Comparison of ENCODE assay signal across 18 cellular contexts in the genomic region with DNA sequence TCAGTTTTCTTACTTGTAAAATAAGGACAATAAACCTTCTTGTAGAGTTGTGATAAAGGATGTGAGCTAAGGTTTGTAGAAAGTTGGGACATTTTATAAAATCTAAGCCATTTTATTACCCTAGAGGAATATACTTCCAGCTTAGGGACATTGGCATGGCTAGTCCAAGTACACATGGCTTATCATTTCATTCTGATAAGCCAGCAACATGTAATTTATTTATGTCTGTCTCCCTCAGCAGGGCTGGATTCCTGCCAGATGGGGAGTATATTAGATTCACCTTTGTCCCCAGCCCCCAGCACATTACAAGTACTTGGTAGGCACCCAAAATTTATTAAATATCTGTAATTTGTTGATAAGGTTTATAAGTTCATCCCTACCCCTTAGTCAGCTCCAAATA. TPM values are rescaled to one million over a fixed set of nuclear protein-coding genes. Genes with fewer than 3 reads are reported as not detected.
DNase-seq lines count a peak whose midpoint lies in the region; ATAC-seq, FAIRE-seq and TF ChIP-seq lines count a peak whose summit lies in the region.
"Had no signal": no experiment of that assay in that cellular context is flagged by ENCODE, and none has a peak within 500 bp of the region (broad histone marks: within the 10 kb centered on the region; RNA-seq: fewer than 3 reads in every experiment).

No MANE protein-coding gene starts in this region.

- H3K18ac ChIP-seq in mesendoderm (ENCODE audit: low read length): no peak overlapping the region

- no peaks in the 10 kb centered on the region for H3K27me3 ChIP-seq in mammary epithelial cell (ENCODE audit: insufficient read depth, low read length)
- no peaks in the 10 kb centered on the region for H3K27me3 ChIP-seq in breast epithelium
- no peaks in the 10 kb centered on the region for H3K27me3 ChIP-seq in K562 (ENCODE audit: control insufficient read depth in 2 of 2, insufficient read depth in 2 of 2, low read length in 2 of 2)
- H3K27me3 ChIP-seq in mesendoderm (ENCODE audit: insufficient read depth, low read length, poor library complexity): no peaks in the 10 kb centered on the region
- H3K27me3 ChIP-seq: BLaER1 had no signal

- H3K4me1 ChIP-seq in mammary epithelial cell (ENCODE audit: insufficient read depth, low read length) (no peaks in the 10 kb centered on the region), breast epithelium (no peaks in the 10 kb centered on the region), K562 (replicated peaks in 1 of 2; ENCODE audit: control insufficient read depth in 2 of 2, insufficient read depth in 2 of 2, low read length in 2 of 2) (peaks cover 3 to 11% of the 10 kb centered on the region in 2 experiments; a peak in 3 of 5 replicates), mesendoderm (ENCODE audit: control insufficient read depth, low read depth, low read length) (no peaks in the 10 kb centered on the region)
- H3K4me1 ChIP-seq: BLaER1, Caco-2, HAP-1 had no signal

- DNase-seq in DMS 273 (lab: John Stamatoyannopoulos, UW; ENCODE audit: unreplicated experiment) (peak; percentile 20), DMS 273 treated with DMSO at 0.1 percent for 48 hours (lab: John Stamatoyannopoulos, UW) (no peak), mammary epithelial cell (no peak), breast epithelium (ENCODE audit: low spot score in 2 of 2) (no peak), K562 (ENCODE audit: extremely low read depth in 1 of 4, low spot score in 3 of 4) (peak in 1 of 4 experiments; percentile 32), mesendoderm (peak; percentile 31), SW 1271 (lab: John Stamatoyannopoulos, UW) (no peak), NCI-H446 treated with DMSO at 0.1 percent for 48 hours (lab: John Stamatoyannopoulos, UW) (no peak)
- DNase-seq: Caco-2; CD8-positive, alpha-beta memory T cell; GOT3 had no signal

- TF ChIP-seq POLR2A in breast epithelium (IDR thresholded peaks at IDR 0.05): no peak
- no peak for TF ChIP-seq POLR2A in K562 (conservative IDR thresholded peaks at IDR 0.05)

- in situ Hi-C loops in mammary epithelial cell (cut with MboI; ENCODE audit: low sequenced_read_pairs in 2 of 2) (no loop called here), K562 (cut with MboI) (no loop called here)

- peak; percentile 51 for FAIRE-seq in K562 (lab: Jason Lieb, UNC)
- FAIRE-seq: GM18507 had no signal

- H3K4me2 ChIP-seq in mammary epithelial cell (ENCODE audit: insufficient read depth, low read depth, low read length): no peak overlapping the region
- peak overlapping the region; percentile 36 for H3K4me2 ChIP-seq in K562 (ENCODE audit: insufficient read depth, low read length)
- H3K4me2 ChIP-seq in mesendoderm (ENCODE audit: low read length): no peak overlapping the region
- H3K4me2 ChIP-seq: BLaER1 had no signal

- H3K79me1 ChIP-seq in mesendoderm (ENCODE audit: low read length): no peaks in the 10 kb centered on the region

- TF ChIP-seq CTCF in mammary epithelial cell (conservative IDR thresholded peaks at IDR 0.05 in 1 of 2, IDR thresholded peaks at IDR 0.05 in 1 of 2; ENCODE audit: extremely low read depth in 1 of 2, insufficient read depth in 1 of 2, low read depth in 1 of 2, low read length in 2 of 2): no peak
- TF ChIP-seq CTCF in breast epithelium (IDR thresholded peaks at IDR 0.05): no peak
- TF ChIP-seq CTCF in K562 (IDR thresholded peaks at IDR 0.05 in 2 of 3, conservative IDR thresholded peaks at IDR 0.05 in 1 of 3; ENCODE audit: insufficient read depth in 2 of 3, low read depth in 1 of 3, low read length in 3 of 3): no peak

- H4K20me1 ChIP-seq in mammary epithelial cell (ENCODE audit: insufficient read depth, low read length) (no peaks in the 10 kb centered on the region), K562 (replicated peaks; ENCODE audit: control insufficient read depth, insufficient read depth, low read length) (no peaks in the 10 kb centered on the region)
- H4K20me1 ChIP-seq: BLaER1 had no signal

- H2BK120ac ChIP-seq in mesendoderm (ENCODE audit: low read depth, low read length): no peak overlapping the region

- no peaks in the 10 kb centered on the region for H3K36me3 ChIP-seq in mammary epithelial cell (ENCODE audit: insufficient read depth, low read length)
- no peaks in the 10 kb centered on the region for H3K36me3 ChIP-seq in breast epithelium
- no peaks in the 10 kb centered on the region for H3K36me3 ChIP-seq in K562 (ENCODE audit: control insufficient read depth, insufficient read depth, low read length)
- no peaks in the 10 kb centered on the region for H3K36me3 ChIP-seq in mesendoderm (ENCODE audit: control insufficient read depth, insufficient read depth, low read length)
- H3K36me3 ChIP-seq: BLaER1, HAP-1 had no signal

- POLR2A ChIA-PET in K562 (lab: Yijun Ruan, JAX): no interaction called here

- no peak overlapping the region for H2BK15ac ChIP-seq in mesendoderm (replicated peaks; ENCODE audit: low read depth)

- TF ChIP-seq RAD21 in K562 (CRISPR knock-in tag; conservative IDR thresholded peaks at IDR 0.05 in 1 of 2, IDR thresholded peaks at IDR 0.05 in 1 of 2): no peak

- H3K27ac ChIP-seq in mammary epithelial cell (ENCODE audit: insufficient read depth, low read depth, low read length) (no peak overlapping the region), breast epithelium (no peak overlapping the region), K562 (ENCODE audit: extremely low read depth, low read depth, low read length) (no peak overlapping the region), mesendoderm (ENCODE audit: low read depth, low read length) (no peak overlapping the region)
- H3K27ac ChIP-seq: 22Rv1, BLaER1 had no signal

- H2AFZ ChIP-seq in mammary epithelial cell (ENCODE audit: low read depth, low read length) (no peak overlapping the region), K562 (ENCODE audit: low read depth, low read length) (peak overlapping the region; percentile 8; the same call in 1 of the 2 replicates)

- BruUV-seq in mammary epithelial cell (replicated peaks; lab: Mats Ljungman, UMichigan) (no TSS peak), K562 (replicated peaks; lab: Mats Ljungman, UMichigan) (no TSS peak)

- no peaks in the 10 kb centered on the region for H3K9me3 ChIP-seq in mammary epithelial cell (replicated peaks; ENCODE audit: insufficient read depth, low read length)
- no peaks in the 10 kb centered on the region for H3K9me3 ChIP-seq in breast epithelium
- no peaks in the 10 kb centered on the region for H3K9me3 ChIP-seq in K562 (replicated peaks; ENCODE audit: control insufficient read depth, insufficient read depth, low read depth, low read length)
- H3K9me3 ChIP-seq: BLaER1, Caco-2, HAP-1 had no signal

- no peak overlapping the region for H3K4me3 ChIP-seq in mammary epithelial cell (replicated peaks in 1 of 3; ENCODE audit: insufficient read depth in 1 of 3, low read depth in 2 of 3, low read length in 3 of 3)
- H3K4me3 ChIP-seq in breast epithelium: no peak overlapping the region
- H3K4me3 ChIP-seq in K562: no peak overlapping the region
- H3K4me3 ChIP-seq in mesendoderm (ENCODE audit: low read length): no peak overlapping the region
- H3K4me3 ChIP-seq: BLaER1, HAP-1 had no signal

- no peak overlapping the region for H3K4ac ChIP-seq in mesendoderm (ENCODE audit: low read depth, low read length)

- H2AK5ac ChIP-seq in mesendoderm (ENCODE audit: low read length): no peak overlapping the region

- H3K79me2 ChIP-seq in mammary epithelial cell (ENCODE audit: insufficient read depth, low read length) (no peaks in the 10 kb centered on the region), K562 (ENCODE audit: control insufficient read depth, insufficient read depth, low read length) (no peaks in the 10 kb centered on the region), mesendoderm (ENCODE audit: control insufficient read depth, insufficient read depth, low read length) (no peaks in the 10 kb centered on the region)

- CTCF ChIA-PET in mammary epithelial cell (lab: Charles Lee; ENCODE audit: low non-redundant PET) (interaction anchor here (0.7 kb wide), 1 partner anchor 1057 kb away, joined by 3 read pairs; no protein-coding TSS in a partner anchor), K562 (lab: Yijun Ruan, JAX; ENCODE audit: low intra/inter-chr PET ratio) (no interaction called here)

- H4K5ac ChIP-seq in mesendoderm (ENCODE audit: low read length): no peak overlapping the region

- H3K9ac ChIP-seq in mammary epithelial cell (ENCODE audit: insufficient read depth, low read length): peak overlapping the region; percentile 11
- H3K9ac ChIP-seq in K562 (ENCODE audit: insufficient read depth in 1 of 2, low read depth in 2 of 2, low read length in 2 of 2): no peak overlapping the region
- H3K9ac ChIP-seq in mesendoderm (ENCODE audit: low read length): no peak overlapping the region
- H3K9ac ChIP-seq: BLaER1 had no signal

- TF ChIP-seq EP300 in K562 (IDR thresholded peaks at IDR 0.05; ENCODE audit: low read length): no peak

- H4K8ac ChIP-seq in mesendoderm (ENCODE audit: low read depth, low read length): no peak overlapping the region

- no peak for ATAC-seq in K562

- no peaks in the 10 kb centered on the region for H3K9me1 ChIP-seq in K562 (ENCODE audit: control insufficient read depth, insufficient read depth, low read length)

- H3K56ac ChIP-seq in mesendoderm (ENCODE audit: low read length): no peak overlapping the region

- no peak overlapping the region for H2BK5ac ChIP-seq in mesendoderm (ENCODE audit: low read length)

- intact Hi-C loops in mammary epithelial cell (cut with micrococcal nuclease) (loop anchor here (1.0 kb wide), 1 partner anchor 12 kb away; no protein-coding TSS in a partner anchor), breast epithelium (cut with DNase I; ENCODE audit: low total_unique reads) (no loop called here), K562 (cut with micrococcal nuclease) (loop anchor here (5.0 kb wide), 1 partner anchor 146 kb away; the partner anchor contains the start of gene FBXO34)

- dilution Hi-C loops in mammary epithelial cell (cut with HindIII; ENCODE audit: low sequenced_read_pairs): no loop called here

- H3K23ac ChIP-seq in mesendoderm (ENCODE audit: low read length): no peak overlapping the region

RNA-seq across cellular contexts. Expression of gene ATG14, which starts 6.3 kb away (rescaled TPM):
- total RNA-seq in mammary epithelial cell (10 to 100 TPM in 1 of 2 donors, 1 to 10 TPM in 1; 5.6 to 11.2 TPM), breast epithelium (10 to 100 TPM; 14.6 to 28.0 (median 16.1) TPM), K562 (2014; rRNA removed) (2.8 and 3.8 TPM in 2 replicates), K562 (2014; rRNA removed; fragmentation: Illumina TruSeq; extraction: Trizol) (3.5 and 4.4 TPM in 2 replicates), K562 (2015; rRNA removed; fragmentation: Illumina TruSeq; extraction: Trizol) (3.7 and 3.8 TPM in 2 replicates), K562 (2021) (2.6 and 3.4 TPM in 2 replicates)
- polyA plus RNA-seq in mammary epithelial cell (2.4 TPM), K562 (2011; rRNA removed) (3.1 and 4.1 TPM in 2 replicates), K562 (2014; fragmentation: Illumina TruSeq; extraction: Trizol) (3.1 and 3.6 TPM in 2 replicates), K562 (2014; fragmentation: Nextera tagmentation; extraction: Ambion mirVana) (under 1 TPM; 0.55 to 0.99 TPM), K562 (2014; rRNA removed) (2.6 and 4.2 TPM in 2 replicates)
- 6.0 TPM for polyA minus RNA-seq in mammary epithelial cell
- 5.2 and 10.8 TPM in 2 replicates for total RNA-seq in K562 (2011; cell fraction: chromatin; rRNA removed; ENCODE audit: low replicate concordance)
- 2.8 and 3.7 TPM in 2 replicates for total RNA-seq in K562 (2011; cell fraction: nucleolus; rRNA removed)
- total RNA-seq in K562 (2011; cell fraction: nucleoplasm; rRNA removed): 6.0 and 9.4 TPM in 2 replicates
- polyA plus RNA-seq in K562 (2011; cell fraction: cytosol; rRNA removed): 1.3 and 2.0 TPM in 2 replicates
- polyA plus RNA-seq in K562 (2011; cell fraction: nucleus; rRNA removed): 6.3 and 6.7 TPM in 2 replicates
- 2.1 and 2.2 TPM in 2 replicates for polyA plus RNA-seq in K562 (2012)
- 4.4 and 4.5 TPM in 2 replicates for polyA minus RNA-seq in K562 (2011; rRNA and poly(A)+ RNA removed)
- polyA minus RNA-seq in K562 (2011; cell fraction: cytosol; rRNA and poly(A)+ RNA removed): 1.7 and 1.9 TPM in 2 replicates
- 3.0 and 3.3 TPM in 2 replicates for polyA minus RNA-seq in K562 (2011; cell fraction: nucleus; rRNA and poly(A)+ RNA removed)
- polyA plus RNA-seq in mesendoderm (2013, experiment 1 of 2): 6.5 TPM
- polyA plus RNA-seq in mesendoderm (2013, experiment 2 of 2): 6.7 TPM

RNA-seq across cellular contexts. Expression of gene TBPL2, which starts 22.5 kb away (rescaled TPM):
- not detected for total RNA-seq in mammary epithelial cell
- not detected for polyA plus RNA-seq in mammary epithelial cell
- polyA minus RNA-seq in mammary epithelial cell: not detected
- not detected for total RNA-seq in breast epithelium
- total RNA-seq in K562 (2011; cell fraction: chromatin; rRNA removed; ENCODE audit: low replicate concordance): not detected in 2 replicates
- not detected in 2 replicates for total RNA-seq in K562 (2011; cell fraction: nucleolus; rRNA removed)
- not detected in 2 replicates for total RNA-seq in K562 (2011; cell fraction: nucleoplasm; rRNA removed)
- not detected in 2 replicates for total RNA-seq in K562 (2014; rRNA removed)
- total RNA-seq in K562 (2014; rRNA removed; fragmentation: Illumina TruSeq; extraction: Trizol): not detected in 2 replicates
- not detected in 2 replicates for total RNA-seq in K562 (2015; rRNA removed; fragmentation: Illumina TruSeq; extraction: Trizol)
- total RNA-seq in K562 (2021): not detected in 2 replicates
- not detected in 2 replicates for polyA plus RNA-seq in K562 (2011; rRNA removed)
- polyA plus RNA-seq in K562 (2011; cell fraction: cytosol; rRNA removed): not detected in 2 replicates
- not detected in 2 replicates for polyA plus RNA-seq in K562 (2011; cell fraction: nucleus; rRNA removed)
- not detected in 2 replicates for polyA plus RNA-seq in K562 (2012)
- not detected in 2 replicates for polyA plus RNA-seq in K562 (2014; fragmentation: Illumina TruSeq; extraction: Trizol)
- not detected for polyA plus RNA-seq in K562 (2014; fragmentation: Nextera tagmentation; extraction: Ambion mirVana)
- not detected in 2 replicates for polyA plus RNA-seq in K562 (2014; rRNA removed)
- polyA minus RNA-seq in K562 (2011; rRNA and poly(A)+ RNA removed): not detected in 2 replicates
- polyA minus RNA-seq in K562 (2011; cell fraction: cytosol; rRNA and poly(A)+ RNA removed): not detected in 2 replicates
- not detected in 2 replicates for polyA minus RNA-seq in K562 (2011; cell fraction: nucleus; rRNA and poly(A)+ RNA removed)
- 0.03 TPM for polyA plus RNA-seq in mesendoderm (2013, experiment 1 of 2)
- 0.06 TPM for polyA plus RNA-seq in mesendoderm (2013, experiment 2 of 2)
- total RNA-seq: A673; Caco-2; CD8-positive, alpha-beta memory T cell; Daoy; HT1080 had no signal
- polyA plus RNA-seq: CD8-positive, alpha-beta memory T cell had no signal

Comparison
In these comparisons a context has a peak if more than half of its experiments do, and no peak if none do; other contexts are left out.
1. DNase-seq: peak in DMS 273 (single experiment) and mesendoderm (single experiment); none in DMS 273 treated with DMSO at 0.1 percent for 48 hours (single experiment), mammary epithelial cell (single experiment), breast epithelium (0 of 2), SW 1271 (0 of 2) and NCI-H446 treated with DMSO at 0.1 percent for 48 hours (single experiment).